24 cellular contexts compared by ENCODE assay signal in the genomic region with DNA sequence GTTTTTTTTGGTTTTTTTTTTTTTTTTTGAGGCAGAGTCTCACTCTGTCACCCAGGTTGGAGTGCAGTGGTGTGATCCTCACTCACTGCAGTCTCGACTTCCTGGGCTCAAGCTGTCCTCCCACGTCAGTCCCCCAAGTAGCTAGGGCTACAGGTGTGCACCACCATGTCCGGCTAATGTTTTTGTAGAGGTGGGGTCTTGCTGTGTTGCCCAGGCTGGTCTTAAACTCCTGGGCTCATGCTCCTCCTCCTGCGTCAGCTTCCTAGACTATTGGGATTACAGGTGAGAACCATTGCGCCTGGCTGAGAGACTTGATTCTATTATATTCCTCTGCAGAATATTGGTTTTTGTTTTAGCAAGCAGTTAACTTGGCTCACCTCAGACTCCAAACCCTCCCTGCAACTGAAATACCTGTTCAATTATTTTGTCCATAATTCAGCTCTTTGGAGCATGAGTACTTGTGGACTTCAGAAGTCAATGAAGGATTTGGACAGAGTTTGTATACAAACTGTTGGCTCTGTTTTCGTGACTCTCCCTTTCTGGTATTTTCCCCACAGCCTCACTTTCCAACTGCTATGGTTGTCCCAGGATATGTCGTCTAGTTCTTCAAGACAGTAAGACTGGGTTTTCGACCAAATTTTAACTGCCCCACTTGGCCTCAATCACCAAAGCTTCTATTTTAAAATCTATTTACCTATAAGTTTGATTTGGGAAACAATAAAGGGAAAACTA.
"Had no signal": no experiment of that assay in that cellular context is flagged by ENCODE, and none has a peak within 500 bp of the region (broad histone marks: within the 10 kb centered on the region; RNA-seq: fewer than 3 reads in every experiment).

No MANE protein-coding gene starts in this region.

- H3K27ac ChIP-seq: ascending aorta, right lobe of liver, testis, transverse colon had no signal

- H3K9me3 Mint-ChIP-seq: activated T-cell treated with anti-CD3 and anti-CD28 coated beads, Interleukin-2, amount 50 U/mL, for 24 hours; natural killer cell treated with Interleukin-12 subunit alpha and Interleukin-12 subunit beta and Interleukin-15 and Interleukin-18, amount 100 ng/mL, for 72 hours had no signal

- H3K4me1 ChIP-seq: ascending aorta, testis had no signal

- H3K27me3 ChIP-seq: ascending aorta, gastroesophageal sphincter, right lobe of liver, testis, transverse colon had no signal

- ATAC-seq: gastroesophageal sphincter; left cardiac atrium; natural killer cell treated with Interleukin-12 subunit alpha and Interleukin-12 subunit beta and Interleukin-15 and Interleukin-18, amount 100 ng/mL, for 72 hours; stimulated activated naive CD8-positive, alpha-beta T cell treated with anti-CD3 and anti-CD28 coated beads, Interleukin-15, Interleukin-2, amounts not matched to agents 100 U/mL and 50 U/mL, for 24 hours had no signal

- H3K4me3 Mint-ChIP-seq: activated CD4-positive, alpha-beta memory T cell treated with anti-CD3 and anti-CD28 coated beads for 36 hours; activated CD4-positive, alpha-beta T cell treated with anti-CD3 and anti-CD28 coated beads, Interleukin-2, amount 10 ng/mL, durations not matched to agents 24 days and 14 days; activated naive CD4-positive, alpha-beta T cell treated with anti-CD3 and anti-CD28 coated beads, Interleukin-2, amount 10 ng/mL, durations not matched to agents 7 days and 5 days; activated naive CD8-positive, alpha-beta T cell treated with anti-CD3 and anti-CD28 coated beads, Interleukin-2, amount 10 ng/mL, durations not matched to agents 7 days and 5 days; activated T-cell treated with anti-CD3 and anti-CD28 coated beads, Interleukin-2, amount 50 U/mL, for 24 hours; brain; natural killer cell treated with Interleukin-12 subunit alpha and Interleukin-12 subunit beta and Interleukin-15 and Interleukin-18, amount 100 ng/mL, for 72 hours; T-helper 1 cell treated with Interleukin-12 subunit alpha and Interleukin-12 subunit beta and Interleukin-4 antibody, amounts not matched to agents 30 μg/mL and 1 μg/mL, for 36 hours had no signal

- DNase-seq: activated CD4-positive, alpha-beta memory T cell treated with anti-CD3 and anti-CD28 coated beads for 36 hours; activated CD4-positive, alpha-beta T cell treated with anti-CD3 and anti-CD28 coated beads, Interleukin-2, amount 10 ng/mL, durations not matched to agents 24 days and 14 days; activated CD4-positive, CD25-positive, alpha-beta regulatory T cell treated with anti-CD3 and anti-CD28 coated beads, Interleukin-2, amount 50 U/mL, for 72 hours; activated CD8-positive, alpha-beta memory T cell treated with anti-CD3 and anti-CD28 coated beads, Interleukin-2, amount 50 U/mL, for 48 hours; activated gamma-delta T cell; activated naive CD4-positive, alpha-beta T cell treated with anti-CD3 and anti-CD28 coated beads, Interleukin-2, amount 10 ng/mL, durations not matched to agents 7 days and 5 days; activated naive CD8-positive, alpha-beta T cell treated with anti-CD3 and anti-CD28 coated beads, Interleukin-2, amount 10 ng/mL, durations not matched to agents 7 days and 5 days; activated T-cell treated with anti-CD3 and anti-CD28 coated beads, Interleukin-2, amount 50 U/mL, for 24 hours; cortex of kidney; hippocampal formation; left cardiac atrium; posterior cingulate gyrus; right lobe of liver; stimulated activated CD4-positive, alpha-beta T cell treated with anti-CD3 and anti-CD28 coated beads, Interleukin-2, amount 100 ng/mL, for 48 hours; stimulated activated naive CD8-positive, alpha-beta T cell treated with anti-CD3 and anti-CD28 coated beads, Interleukin-15, Interleukin-2, amounts not matched to agents 100 U/mL and 50 U/mL, for 24 hours; T-helper 9 cell; testis; transverse colon; WERI-Rb-1 had no signal

- H3K27me3 Mint-ChIP-seq: activated CD4-positive, alpha-beta memory T cell treated with anti-CD3 and anti-CD28 coated beads for 36 hours; activated CD4-positive, alpha-beta T cell treated with anti-CD3 and anti-CD28 coated beads, Interleukin-2, amount 10 ng/mL, durations not matched to agents 24 days and 14 days; activated naive CD4-positive, alpha-beta T cell treated with anti-CD3 and anti-CD28 coated beads, Interleukin-2, amount 10 ng/mL, durations not matched to agents 7 days and 5 days; activated naive CD8-positive, alpha-beta T cell treated with anti-CD3 and anti-CD28 coated beads, Interleukin-2, amount 10 ng/mL, durations not matched to agents 7 days and 5 days; activated T-cell treated with anti-CD3 and anti-CD28 coated beads, Interleukin-2, amount 50 U/mL, for 24 hours; brain; natural killer cell treated with Interleukin-12 subunit alpha and Interleukin-12 subunit beta and Interleukin-15 and Interleukin-18, amount 100 ng/mL, for 72 hours had no signal

- H3K4me3 ChIP-seq: ascending aorta, gastroesophageal sphincter, right lobe of liver, testis, transverse colon had no signal

- H3K9me3 ChIP-seq: ascending aorta, gastroesophageal sphincter, right lobe of liver, testis, transverse colon had no signal

- H3K27ac Mint-ChIP-seq: activated CD4-positive, alpha-beta memory T cell treated with anti-CD3 and anti-CD28 coated beads for 36 hours; activated CD4-positive, alpha-beta T cell treated with anti-CD3 and anti-CD28 coated beads, Interleukin-2, amount 10 ng/mL, durations not matched to agents 24 days and 14 days; activated naive CD4-positive, alpha-beta T cell treated with anti-CD3 and anti-CD28 coated beads, Interleukin-2, amount 10 ng/mL, durations not matched to agents 7 days and 5 days; T-helper 1 cell treated with Interleukin-12 subunit alpha and Interleukin-12 subunit beta and Interleukin-4 antibody, amounts not matched to agents 30 μg/mL and 1 μg/mL, for 36 hours had no signal
